Comparison of ENCODE assay signal across 1 cellular context in the genomic region with DNA sequence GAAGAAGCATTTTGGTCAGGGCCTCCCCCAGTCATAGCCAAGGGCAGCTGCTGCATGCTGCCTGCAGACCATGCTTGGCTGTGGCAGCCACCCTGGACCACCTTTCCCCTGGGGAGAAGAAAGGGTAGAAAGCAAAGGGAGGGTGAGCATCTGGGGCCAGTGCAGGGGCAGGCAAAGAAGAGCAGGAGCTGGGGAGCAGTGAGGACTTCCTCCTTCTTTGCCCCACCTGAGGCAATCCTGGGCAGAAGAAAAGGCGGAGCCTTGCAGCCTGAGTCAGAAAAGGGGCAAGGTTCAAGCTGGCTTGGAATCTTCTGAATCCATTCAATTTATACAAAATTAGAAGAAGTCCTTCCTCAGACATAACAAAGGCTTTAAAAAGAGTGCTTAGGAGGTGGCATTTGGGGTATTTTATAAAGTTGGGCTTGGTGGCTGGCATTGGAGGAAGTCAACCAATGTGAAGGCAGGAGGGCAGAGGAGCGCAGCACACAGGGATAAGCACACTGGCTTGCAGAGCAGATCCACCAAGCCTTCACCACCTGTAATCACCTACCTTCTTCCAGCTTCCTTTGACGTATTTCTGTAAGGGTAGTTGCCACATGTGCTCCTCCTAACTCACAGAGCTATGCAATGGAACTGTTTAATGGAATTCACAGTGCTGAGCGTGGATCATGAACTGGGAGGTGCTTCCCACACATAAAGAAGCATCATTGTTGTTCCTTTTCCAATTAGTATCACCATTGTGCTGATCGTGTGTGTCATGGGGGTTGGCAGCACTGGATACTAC.
TF ChIP-seq lines count a peak whose summit lies in the region.

No MANE protein-coding gene starts in this region.

TF ChIP-seq in IMR-90, 13 proteins besides CTCF, POLR2A, EP300 and RAD21 (continued from another document):
- TF ChIP-seq, protein P1, sequence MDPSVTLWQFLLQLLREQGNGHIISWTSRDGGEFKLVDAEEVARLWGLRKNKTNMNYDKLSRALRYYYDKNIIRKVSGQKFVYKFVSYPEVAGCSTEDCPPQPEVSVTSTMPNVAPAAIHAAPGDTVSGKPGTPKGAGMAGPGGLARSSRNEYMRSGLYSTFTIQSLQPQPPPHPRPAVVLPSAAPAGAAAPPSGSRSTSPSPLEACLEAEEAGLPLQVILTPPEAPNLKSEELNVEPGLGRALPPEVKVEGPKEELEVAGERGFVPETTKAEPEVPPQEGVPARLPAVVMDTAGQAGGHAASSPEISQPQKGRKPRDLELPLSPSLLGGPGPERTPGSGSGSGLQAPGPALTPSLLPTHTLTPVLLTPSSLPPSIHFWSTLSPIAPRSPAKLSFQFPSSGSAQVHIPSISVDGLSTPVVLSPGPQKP (IDR thresholded peaks at IDR 0.05; ENCODE audit: borderline replicate concordance, low read depth, low read length), result no peak
- TF ChIP-seq FOS (IDR thresholded peaks at IDR 0.05; ENCODE audit: low read depth, low read length) (no peak), SMC3 (IDR thresholded peaks at IDR 0.05; ENCODE audit: low read depth, low read length) (no peak), MAFK (IDR thresholded peaks at IDR 0.05; ENCODE audit: low read depth, low read length) (no peak), CHD1 (IDR thresholded peaks at IDR 0.05; ENCODE audit: low read depth, low read length) (no peak), RCOR1 (IDR thresholded peaks at IDR 0.05; ENCODE audit: insufficient replicate concordance, low read length) (no peak), MXI1 (IDR thresholded peaks at IDR 0.05; ENCODE audit: borderline replicate concordance, low read depth, low read length) (no peak), NFE2L2 (IDR thresholded peaks at IDR 0.05; ENCODE audit: low read depth, low read length) (no peak), BHLHE40 (IDR thresholded peaks at IDR 0.05; ENCODE audit: low read depth, low read length) (no peak), MAZ (IDR thresholded peaks at IDR 0.05; ENCODE audit: borderline replicate concordance, low read depth, low read length) (no peak)
- TF ChIP-seq, protein P2, sequence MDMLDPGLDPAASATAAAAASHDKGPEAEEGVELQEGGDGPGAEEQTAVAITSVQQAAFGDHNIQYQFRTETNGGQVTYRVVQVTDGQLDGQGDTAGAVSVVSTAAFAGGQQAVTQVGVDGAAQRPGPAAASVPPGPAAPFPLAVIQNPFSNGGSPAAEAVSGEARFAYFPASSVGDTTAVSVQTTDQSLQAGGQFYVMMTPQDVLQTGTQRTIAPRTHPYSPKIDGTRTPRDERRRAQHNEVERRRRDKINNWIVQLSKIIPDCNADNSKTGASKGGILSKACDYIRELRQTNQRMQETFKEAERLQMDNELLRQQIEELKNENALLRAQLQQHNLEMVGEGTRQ (IDR thresholded peaks at IDR 0.05; ENCODE audit: low read depth, low read length), result no peak
